Comparison of ENCODE assay signal across 1 cellular context in the genomic region with DNA sequence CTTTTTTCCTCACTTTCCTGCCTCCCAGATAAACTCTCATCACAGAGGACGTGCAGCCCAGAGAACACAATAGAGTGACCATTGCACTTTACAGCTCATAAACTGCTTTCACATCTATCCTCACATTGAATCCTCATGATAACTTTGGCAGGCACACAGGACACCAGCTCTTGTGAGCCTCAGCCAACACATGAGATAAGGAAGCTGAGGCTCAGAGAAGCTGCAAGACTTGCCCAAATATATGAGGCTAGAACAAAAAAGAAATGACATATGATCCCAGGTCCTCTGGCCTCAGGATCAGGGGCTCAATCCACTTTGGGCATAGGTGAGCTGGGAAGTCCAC.
TF ChIP-seq lines count a peak whose summit lies in the region.

No MANE protein-coding gene starts in this region.

TF ChIP-seq in H1, 55 proteins besides CTCF, POLR2A, EP300 and RAD21:
- TF ChIP-seq, protein P1, sequence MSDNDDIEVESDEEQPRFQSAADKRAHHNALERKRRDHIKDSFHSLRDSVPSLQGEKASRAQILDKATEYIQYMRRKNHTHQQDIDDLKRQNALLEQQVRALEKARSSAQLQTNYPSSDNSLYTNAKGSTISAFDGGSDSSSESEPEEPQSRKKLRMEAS (IDR thresholded peaks at IDR 0.05) = no peak
- no peak for TF ChIP-seq SRF (IDR thresholded peaks at IDR 0.05; ENCODE audit: low read depth, low read length)
- TF ChIP-seq EGR1 (IDR thresholded peaks at IDR 0.05; ENCODE audit: borderline replicate concordance, low read depth, low read length) = no peak
- TF ChIP-seq FOSL1 (IDR thresholded peaks at IDR 0.05; ENCODE audit: insufficient read depth, low read depth, low read length) = no peak
- TF ChIP-seq SP4 (IDR thresholded peaks at IDR 0.05; ENCODE audit: low read length) = no peak
- no peak for TF ChIP-seq SP1 (IDR thresholded peaks at IDR 0.05; ENCODE audit: low read depth, low read length)
- TF ChIP-seq SP2 (IDR thresholded peaks at IDR 0.05; ENCODE audit: low read length) = no peak
- TF ChIP-seq POU5F1 (IDR thresholded peaks at IDR 0.05; ENCODE audit: low read depth, low read length) = no peak
- no peak for TF ChIP-seq TEAD4 (IDR thresholded peaks at IDR 0.05; ENCODE audit: low read depth, low read length)
- TF ChIP-seq E2F6 (IDR thresholded peaks at IDR 0.05) = no peak
- TF ChIP-seq SAP30 (IDR thresholded peaks at IDR 0.05; ENCODE audit: insufficient read depth, insufficient replicate concordance, low read length) = no peak
- no peak for TF ChIP-seq BACH1 (IDR thresholded peaks at IDR 0.05; ENCODE audit: low read length)
- TF ChIP-seq POLR2AphosphoS5 (IDR thresholded peaks at IDR 0.05; ENCODE audit: low read depth, low read length) = no peak
- no peak for TF ChIP-seq CBX8 (IDR thresholded peaks at IDR 0.05; ENCODE audit: borderline replicate concordance, low read depth, low read length)
- no peak for TF ChIP-seq MAFK (IDR thresholded peaks at IDR 0.05; ENCODE audit: low read depth, low read length)
- TF ChIP-seq GABPA (IDR thresholded peaks at IDR 0.05; ENCODE audit: borderline replicate concordance, insufficient read depth, low read length) = no peak
- no peak for TF ChIP-seq SUZ12 (IDR thresholded peaks at IDR 0.05; ENCODE audit: low read length)
- no peak for TF ChIP-seq ASH2L (IDR thresholded peaks at IDR 0.05; ENCODE audit: low read length)
